In genomic region chr6:67887747-67888545, GRCh38 we compare ENCODE assay signal across 1 cellular context.
A peak's percentile ranks its signal among the peaks of the same experiment; 100 is the strongest.
TF ChIP-seq lines count a peak whose summit lies in the region.

No MANE protein-coding gene starts in this region.

TF ChIP-seq in K562, 482 proteins besides CTCF, POLR2A, EP300 and RAD21 (continued from another document and continues in another):
- TF ChIP-seq MNT (conservative IDR thresholded peaks at IDR 0.05) (no peak), SRF (CRISPR knock-in tag; IDR thresholded peaks at IDR 0.05) (peak in 1 of 2 experiments; percentile 51; a peak in 1 of 4 replicates), ZNF511 (CRISPR knock-in tag; IDR thresholded peaks at IDR 0.05) (peak; percentile 63; the same call in 1 of the 2 replicates), BRD9 (IDR thresholded peaks at IDR 0.05; ENCODE audit: low read depth, partially characterized antibody) (peak; percentile 15), OTX1 (CRISPR knock-in tag; IDR thresholded peaks at IDR 0.05) (peak; percentile 99), CREB1 (IDR thresholded peaks at IDR 0.05) (peak; percentile 8; the same call in 1 of the 2 replicates), CREB1 (CRISPR knock-in tag; IDR thresholded peaks at IDR 0.05) (no peak), USF2 (CRISPR knock-in tag; IDR thresholded peaks at IDR 0.05) (no peak), FOXP1 (CRISPR knock-in tag; IDR thresholded peaks at IDR 0.05) (peak; percentile 63), ZBTB9 (CRISPR knock-in tag; IDR thresholded peaks at IDR 0.05) (no peak), GABPA (tag; conservative IDR thresholded peaks at IDR 0.05; ENCODE audit: low read depth) (peak; percentile 24; the same call in 1 of the 2 replicates), MAFF (IDR thresholded peaks at IDR 0.05; ENCODE audit: low read length) (peak; percentile 34; the same call in 1 of the 2 replicates), ARID3A (IDR thresholded peaks at IDR 0.05; ENCODE audit: borderline replicate concordance, low read depth, low read length) (no peak), SP1 (CRISPR knock-in tag; IDR thresholded peaks at IDR 0.05) (peak; percentile 1; the same call in 1 of the 2 replicates), ETV6 (IDR thresholded peaks at IDR 0.05; ENCODE audit: borderline replicate concordance in 1 of 2, low read depth in 2 of 2, low read length in 1 of 2) (no peak), ETV6 (CRISPR knock-in tag; IDR thresholded peaks at IDR 0.05; ENCODE audit: borderline replicate concordance) (no peak), KHSRP (IDR thresholded peaks at IDR 0.05) (peak; percentile 35; the same call in 1 of the 2 replicates), ZBTB49 (CRISPR knock-in tag; IDR thresholded peaks at IDR 0.05; ENCODE audit: borderline replicate concordance) (no peak), SMAD3 (CRISPR knock-in tag; conservative IDR thresholded peaks at IDR 0.05) (peak; percentile 35; the same call in 1 of the 2 replicates), ZNF695 (CRISPR knock-in tag; IDR thresholded peaks at IDR 0.05) (no peak), ZNF551 (CRISPR knock-in tag; IDR thresholded peaks at IDR 0.05) (peak; percentile 42; the same call in 1 of the 2 replicates), XRCC5 (IDR thresholded peaks at IDR 0.05; ENCODE audit: low read depth, low read length) (no peak), PTTG1 (tag; IDR thresholded peaks at IDR 0.05; ENCODE audit: low read depth) (0 out of 2 replicates have a peak, but pooled peaks have one; percentile 1), KDM5B (IDR thresholded peaks at IDR 0.05; ENCODE audit: insufficient replicate concordance, low read depth, low read length) (peak; percentile 49), ASH1L (IDR thresholded peaks at IDR 0.05; ENCODE audit: borderline replicate concordance, low read depth, partially characterized antibody) (no peak), RREB1 (CRISPR knock-in tag; IDR thresholded peaks at IDR 0.05) (no peak), HLTF (IDR thresholded peaks at IDR 0.05) (peak; percentile 71; the same call in 1 of the 2 replicates), ZNF507 (tag; conservative IDR thresholded peaks at IDR 0.05) (no peak), RNF2 (IDR thresholded peaks at IDR 0.05) (peak; percentile 34), DPF2 (IDR thresholded peaks at IDR 0.05) (no peak), TGIF2 (CRISPR knock-in tag; IDR thresholded peaks at IDR 0.05) (no peak), GABPB1 (CRISPR knock-in tag; IDR thresholded peaks at IDR 0.05) (peak; percentile 46; the same call in 1 of the 2 replicates), POLR2B (IDR thresholded peaks at IDR 0.05; ENCODE audit: low read depth, partially characterized antibody) (peak; percentile 97), ZNF76 (CRISPR knock-in tag; IDR thresholded peaks at IDR 0.05; ENCODE audit: borderline replicate concordance) (0 out of 2 replicates have a peak, but pooled peaks have one; percentile 45), STAG1 (CRISPR knock-in tag; IDR thresholded peaks at IDR 0.05; ENCODE audit: borderline replicate concordance) (no peak), BDP1 (IDR thresholded peaks at IDR 0.05; ENCODE audit: insufficient read depth, insufficient read length) (no peak), ZKSCAN8 (CRISPR knock-in tag; IDR thresholded peaks at IDR 0.05) (peak; percentile 44; the same call in 1 of the 2 replicates), HNRNPK (IDR thresholded peaks at IDR 0.05; ENCODE audit: low read depth, low read length, poor library complexity, severe bottlenecking) (no peak), HMGN3 (IDR thresholded peaks at IDR 0.05; ENCODE audit: borderline replicate concordance, extremely low read depth, insufficient read length, low read depth, low read length) (no peak), HDGF (IDR thresholded peaks at IDR 0.05) (0 out of 2 replicates have a peak, but pooled peaks have one; percentile 34), TFE3 (CRISPR knock-in tag; IDR thresholded peaks at IDR 0.05) (no peak), CXXC5 (CRISPR knock-in tag; IDR thresholded peaks at IDR 0.05) (no peak), ZBED1 (IDR thresholded peaks at IDR 0.05) (peak; percentile 39; the same call in 1 of the 2 replicates), SMC3 (conservative IDR thresholded peaks at IDR 0.05; ENCODE audit: insufficient read depth, low read depth, low read length) (0 out of 2 replicates have a peak, but pooled peaks have one; percentile 2), ZNF57 (CRISPR knock-in tag; IDR thresholded peaks at IDR 0.05) (0 out of 2 replicates have a peak, but pooled peaks have one; percentile 13), ZNF184 (CRISPR knock-in tag; IDR thresholded peaks at IDR 0.05) (no peak), ADNP (tag; IDR thresholded peaks at IDR 0.05) (no peak), MTA2 (IDR thresholded peaks at IDR 0.05; ENCODE audit: low read depth) (0 out of 2 replicates have a peak, but pooled peaks have one; percentile 5), ZNF436 (CRISPR knock-in tag; IDR thresholded peaks at IDR 0.05) (peak; percentile 47; the same call in 1 of the 2 replicates), ESRRA (IDR thresholded peaks at IDR 0.05; ENCODE audit: borderline replicate concordance, low read depth) (no peak)
